Comparison of ENCODE assay signal across 18 cellular contexts in genomic region chr4:114535725-114536124, GRCh38.
A peak's percentile ranks its signal among the peaks of the same experiment; 100 is the strongest.
DNase-seq lines count a peak whose midpoint lies in the region; ATAC-seq and TF ChIP-seq lines count a peak whose summit lies in the region.
"Had no signal": no experiment of that assay in that cellular context is flagged by ENCODE, and none has a peak within 500 bp of the region (broad histone marks: within the 10 kb centered on the region; RNA-seq: fewer than 3 reads in every experiment).

No MANE protein-coding gene starts in this region.

- no peak overlapping the region for H3K18ac ChIP-seq in neuronal stem cell (ENCODE audit: low read length)

- H3K27me3 ChIP-seq in GM23338 (ENCODE audit: insufficient read depth) (no peaks in the 10 kb centered on the region), neuronal stem cell (ENCODE audit: control insufficient read depth in 3 of 3, insufficient read depth in 3 of 3, low read depth in 1 of 3, low read length in 3 of 3) (no peaks in the 10 kb centered on the region)
- H3K27me3 ChIP-seq: SJSA1 had no signal

- H3K36me3 Mint-ChIP-seq in GM23338 (ENCODE audit: low read depth) (no peaks in the 10 kb centered on the region), mesothelial cell of epicardium (no peaks in the 10 kb centered on the region), immature natural killer cell (no peaks in the 10 kb centered on the region)
- no peaks in the 10 kb centered on the region for H3K36me3 Mint-ChIP-seq in effector memory CD8-positive, alpha-beta T cell (ENCODE audit: insufficient read depth)

- no peak overlapping the region for H3K9ac ChIP-seq in neuronal stem cell (ENCODE audit: low read depth, low read length, poor library complexity)

- H3K36me3 ChIP-seq in GM23338 (ENCODE audit: insufficient read depth) (no peaks in the 10 kb centered on the region), neuronal stem cell (replicated peaks in 1 of 2; ENCODE audit: control insufficient read depth in 2 of 2, insufficient read depth in 2 of 2, low read length in 2 of 2) (no peaks in the 10 kb centered on the region)
- H3K36me3 ChIP-seq: SJSA1 had no signal

- no peak overlapping the region for H3K14ac ChIP-seq in neuronal stem cell (ENCODE audit: low read length)

- H2AFZ ChIP-seq in GM23338 (0 out of 2 replicates have a peak overlapping the region, but pooled peaks have one; percentile 49), neuronal stem cell (ENCODE audit: low read length) (peak overlapping the region; percentile 17)

- H3K4me1 Mint-ChIP-seq in GM23338 (no peaks in the 10 kb centered on the region), mesothelial cell of epicardium (peaks cover 7% of the 10 kb centered on the region), immature natural killer cell (no peaks in the 10 kb centered on the region)
- H3K4me1 Mint-ChIP-seq in effector memory CD8-positive, alpha-beta T cell (ENCODE audit: low read depth in 2 of 2) = no peaks in the 10 kb centered on the region

- H3K4me1 ChIP-seq in GM23338 (ENCODE audit: insufficient read depth) = no peaks in the 10 kb centered on the region
- peaks cover 2 to 3% of the 10 kb centered on the region in 2 donors for H3K4me1 ChIP-seq in neuronal stem cell (ENCODE audit: control insufficient read depth in 2 of 2, insufficient read depth in 1 of 2, low read depth in 1 of 2, low read length in 2 of 2)
- H3K4me1 ChIP-seq: A549, SJSA1 had no signal

- no peaks in the 10 kb centered on the region for H3K79me2 ChIP-seq in GM23338 (replicated peaks; ENCODE audit: insufficient read depth)

- no peak overlapping the region for H3K4me2 ChIP-seq in GM23338
- H3K4me2 ChIP-seq in neuronal stem cell (ENCODE audit: insufficient read depth, low read length, poor library complexity, severe bottlenecking) = no peak overlapping the region
- H3K4me2 ChIP-seq: A549 had no signal

- no peak overlapping the region for H3K4ac ChIP-seq in neuronal stem cell (ENCODE audit: low read length)

- peaks cover 0 to 4% of the 10 kb centered on the region in 2 donors for H3K9me3 ChIP-seq in neuronal stem cell (replicated peaks in 1 of 2; ENCODE audit: control insufficient read depth in 2 of 2, insufficient read depth in 1 of 2, low read depth in 1 of 2, low read length in 2 of 2)
- H3K9me3 ChIP-seq: A549, SJSA1 had no signal

- H2AK5ac ChIP-seq in neuronal stem cell (ENCODE audit: low read depth, low read length) = no peak overlapping the region

- WGBS in neuronal stem cell (ENCODE audit: extremely low coverage in 2 of 2, insufficient read length in 2 of 2, insufficient replicate concordance in 1 of 2), 2 donors = no CpG with 5 or more reads among the region's 1 CpG

- H3K4me3 ChIP-seq in GM23338 (no peak overlapping the region), neuronal stem cell (ENCODE audit: low read length in 2 of 2) (no peak overlapping the region)
- H3K4me3 ChIP-seq: A549, SJSA1 had no signal

- ATAC-seq in GM23338 = no peak
- no peak for ATAC-seq in effector memory CD8-positive, alpha-beta T cell (replicated peaks)
- ATAC-seq: A549, PC-3 had no signal

- DNase-seq in GM23338 (ENCODE audit: low spot score) (no peak), astrocyte of the hippocampus (ENCODE audit: low read depth, low spot score) (peak; percentile 5), inferior parietal cortex (ENCODE audit: extremely low spot score) (peak; percentile 39), neuronal stem cell (ENCODE audit: low spot score) (no peak), DMS79 (lab: John Stamatoyannopoulos, UW) (no peak), mesothelial cell of epicardium (ENCODE audit: low spot score in 2 of 2, unreplicated experiment in 2 of 2) (no peak), immature natural killer cell (no peak)
- DNase-seq in effector memory CD8-positive, alpha-beta T cell = no peak
- DNase-seq: COR-L47, KBM-7, NCI-H1436 treated with DMSO at 0.1 percent for 48 hours, NCI-H2029 treated with DMSO at 0.1 percent for 48 hours, NCI-H2171 treated with DMSO at 0.1 percent for 48 hours, NCI-H774, PC-3 had no signal

- H2BK5ac ChIP-seq in neuronal stem cell (ENCODE audit: low read length) = no peak overlapping the region

- no peak overlapping the region for H2BK120ac ChIP-seq in neuronal stem cell (ENCODE audit: low read depth, low read length)

- H3K4me3 Mint-ChIP-seq in GM23338 (no peak overlapping the region), mesothelial cell of epicardium (no peak overlapping the region), immature natural killer cell (no peak overlapping the region)
- no peak overlapping the region for H3K4me3 Mint-ChIP-seq in effector memory CD8-positive, alpha-beta T cell

- H3K27ac Mint-ChIP-seq in GM23338 = no peak overlapping the region
- no peak overlapping the region for H3K27ac Mint-ChIP-seq in effector memory CD8-positive, alpha-beta T cell
- H3K27ac Mint-ChIP-seq in mesothelial cell of epicardium = no peak overlapping the region
- H3K27ac Mint-ChIP-seq in immature natural killer cell = no peak overlapping the region

- H2BK12ac ChIP-seq in neuronal stem cell (ENCODE audit: low read length) = no peak overlapping the region

- H3K27ac ChIP-seq in GM23338 (ENCODE audit: low read depth) (no peak overlapping the region), neuronal stem cell (replicated peaks; ENCODE audit: low read length) (no peak overlapping the region)
- H3K27ac ChIP-seq: A549, C4-2B, SJSA1 had no signal

- H3K27me3 Mint-ChIP-seq in GM23338 (ENCODE audit: insufficient read depth, low read depth, poor library complexity) (peaks cover 5% of the 10 kb centered on the region), mesothelial cell of epicardium (ENCODE audit: low read depth) (no peaks in the 10 kb centered on the region), immature natural killer cell (ENCODE audit: low read depth in 3 of 3) (no peaks in the 10 kb centered on the region)
- no peaks in the 10 kb centered on the region for H3K27me3 Mint-ChIP-seq in effector memory CD8-positive, alpha-beta T cell

- H3K9me2 ChIP-seq in GM23338 (ENCODE audit: insufficient read depth) = 0 out of 2 replicates have a peak, but pooled peaks cover 2% of the 10 kb centered on the region

- H3K23ac ChIP-seq in neuronal stem cell (ENCODE audit: low read depth, low read length, poor library complexity) = no peak overlapping the region

- no peak overlapping the region for H4K91ac ChIP-seq in neuronal stem cell (ENCODE audit: low read depth, low read length, poor library complexity)

- H3K79me1 ChIP-seq in neuronal stem cell (ENCODE audit: low read depth, low read length) = no peaks in the 10 kb centered on the region

- no peaks in the 10 kb centered on the region for H3F3A ChIP-seq in GM23338 (replicated peaks; ENCODE audit: low read depth)

- H3K9me3 Mint-ChIP-seq in GM23338 (no peaks in the 10 kb centered on the region), mesothelial cell of epicardium (peaks cover 13% of the 10 kb centered on the region), immature natural killer cell (peaks cover 0 to 8% (median 3%) of the 10 kb centered on the region in 6 donors)
- no peaks in the 10 kb centered on the region for H3K9me3 Mint-ChIP-seq in effector memory CD8-positive, alpha-beta T cell

- H2BK15ac ChIP-seq in neuronal stem cell (ENCODE audit: low read length) = no peak overlapping the region

- H4K20me1 ChIP-seq in GM23338 (replicated peaks; ENCODE audit: insufficient read depth) = no peaks in the 10 kb centered on the region

- H4K8ac ChIP-seq in neuronal stem cell (ENCODE audit: low read depth, low read length) = no peak overlapping the region

- TF ChIP-seq CTCF in GM23338 (conservative IDR thresholded peaks at IDR 0.05; ENCODE audit: low read depth in 2 of 2) = no peak
- no peak for TF ChIP-seq CTCF in mesothelial cell of epicardium (IDR thresholded peaks at IDR 0.05; ENCODE audit: unreplicated experiment)

TF ChIP-seq in GM23338, 12 proteins besides CTCF, POLR2A, EP300 and RAD21:
- TF ChIP-seq ZNF331 (CRISPR knock-in tag; IDR thresholded peaks at IDR 0.05; ENCODE audit: low read depth) (no peak), CREB1 (CRISPR knock-in tag; IDR thresholded peaks at IDR 0.05; ENCODE audit: low read depth) (no peak), JUNB (IDR thresholded peaks at IDR 0.05; ENCODE audit: unreplicated experiment) (no peak), NANOG (IDR thresholded peaks at IDR 0.05; ENCODE audit: borderline replicate concordance) (no peak)
- TF ChIP-seq, protein P1, sequence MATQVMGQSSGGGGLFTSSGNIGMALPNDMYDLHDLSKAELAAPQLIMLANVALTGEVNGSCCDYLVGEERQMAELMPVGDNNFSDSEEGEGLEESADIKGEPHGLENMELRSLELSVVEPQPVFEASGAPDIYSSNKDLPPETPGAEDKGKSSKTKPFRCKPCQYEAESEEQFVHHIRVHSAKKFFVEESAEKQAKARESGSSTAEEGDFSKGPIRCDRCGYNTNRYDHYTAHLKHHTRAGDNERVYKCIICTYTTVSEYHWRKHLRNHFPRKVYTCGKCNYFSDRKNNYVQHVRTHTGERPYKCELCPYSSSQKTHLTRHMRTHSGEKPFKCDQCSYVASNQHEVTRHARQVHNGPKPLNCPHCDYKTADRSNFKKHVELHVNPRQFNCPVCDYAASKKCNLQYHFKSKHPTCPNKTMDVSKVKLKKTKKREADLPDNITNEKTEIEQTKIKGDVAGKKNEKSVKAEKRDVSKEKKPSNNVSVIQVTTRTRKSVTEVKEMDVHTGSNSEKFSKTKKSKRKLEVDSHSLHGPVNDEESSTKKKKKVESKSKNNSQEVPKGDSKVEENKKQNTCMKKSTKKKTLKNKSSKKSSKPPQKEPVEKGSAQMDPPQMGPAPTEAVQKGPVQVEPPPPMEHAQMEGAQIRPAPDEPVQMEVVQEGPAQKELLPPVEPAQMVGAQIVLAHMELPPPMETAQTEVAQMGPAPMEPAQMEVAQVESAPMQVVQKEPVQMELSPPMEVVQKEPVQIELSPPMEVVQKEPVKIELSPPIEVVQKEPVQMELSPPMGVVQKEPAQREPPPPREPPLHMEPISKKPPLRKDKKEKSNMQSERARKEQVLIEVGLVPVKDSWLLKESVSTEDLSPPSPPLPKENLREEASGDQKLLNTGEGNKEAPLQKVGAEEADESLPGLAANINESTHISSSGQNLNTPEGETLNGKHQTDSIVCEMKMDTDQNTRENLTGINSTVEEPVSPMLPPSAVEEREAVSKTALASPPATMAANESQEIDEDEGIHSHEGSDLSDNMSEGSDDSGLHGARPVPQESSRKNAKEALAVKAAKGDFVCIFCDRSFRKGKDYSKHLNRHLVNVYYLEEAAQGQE (IDR thresholded peaks at IDR 0.05; ENCODE audit: unreplicated experiment) = no peak

Comparison
In these comparisons a context has a peak if more than half of its experiments do, and no peak if none do; other contexts are left out.
1. DNase-seq: peak in astrocyte of the hippocampus (single experiment) and inferior parietal cortex (single experiment); none in GM23338 (single experiment), neuronal stem cell (single experiment), DMS79 (single experiment), effector memory CD8-positive, alpha-beta T cell (0 of 3), mesothelial cell of epicardium (0 of 2) and immature natural killer cell (0 of 3).